Comparison of ENCODE assay signal across 23 cellular contexts in genomic region chr13:52760078-52760477, GRCh38. TPM values are rescaled to one million over a fixed set of nuclear protein-coding genes. Genes with fewer than 3 reads are reported as not detected.
"Had no signal": no experiment of that assay in that cellular context is flagged by ENCODE, and none has a peak within 500 bp of the region (broad histone marks: within the 10 kb centered on the region; RNA-seq: fewer than 3 reads in every experiment).

No MANE protein-coding gene starts in this region.

- H3K27ac Mint-ChIP-seq: activated CD4-positive, alpha-beta memory T cell treated with anti-CD3 and anti-CD28 coated beads for 36 hours; activated naive CD8-positive, alpha-beta T cell; brain; natural killer cell; stimulated activated memory B cell treated with anti-CD40 and anti-IgM and Interleukin-4, amounts not matched to agents 10 μg/mL and 1 μg/mL and 100 μg/mL, for 72 hours had no signal

- H3K9me3 Mint-ChIP-seq: activated CD4-positive, alpha-beta memory T cell treated with anti-CD3 and anti-CD28 coated beads for 36 hours; activated T-cell treated with anti-CD3 and anti-CD28 coated beads, Interleukin-2, amount 50 U/mL, for 4 hours; brain; central memory CD8-positive, alpha-beta T cell; natural killer cell; stimulated activated memory B cell treated with anti-CD40 and anti-IgM and Interleukin-4, amounts not matched to agents 10 μg/mL and 1 μg/mL and 100 μg/mL, for 72 hours had no signal

- H3K4me3 Mint-ChIP-seq: activated CD4-positive, alpha-beta memory T cell treated with anti-CD3 and anti-CD28 coated beads for 36 hours; activated naive CD8-positive, alpha-beta T cell; activated T-cell treated with anti-CD3 and anti-CD28 coated beads, Interleukin-2, amount 50 U/mL, for 4 hours; brain; central memory CD8-positive, alpha-beta T cell; natural killer cell; stimulated activated memory B cell treated with anti-CD40 and anti-IgM and Interleukin-4, amounts not matched to agents 10 μg/mL and 1 μg/mL and 100 μg/mL, for 72 hours had no signal

- ATAC-seq: activated T-cell treated with anti-CD3 and anti-CD28 coated beads, Interleukin-2, amount 50 U/mL, for 4 hours; heart right ventricle; left lung; mucosa of descending colon; natural killer cell; psoas muscle; sciatic nerve; stimulated activated memory B cell treated with anti-CD40 and anti-IgM and Interleukin-4, amounts not matched to agents 10 μg/mL and 1 μg/mL and 100 μg/mL, for 72 hours had no signal

- H3K27me3 Mint-ChIP-seq: activated naive CD8-positive, alpha-beta T cell had no signal

- H3K36me3 Mint-ChIP-seq: activated CD4-positive, alpha-beta memory T cell treated with anti-CD3 and anti-CD28 coated beads for 36 hours; activated naive CD8-positive, alpha-beta T cell; brain; natural killer cell; stimulated activated memory B cell treated with anti-CD40 and anti-IgM and Interleukin-4, amounts not matched to agents 10 μg/mL and 1 μg/mL and 100 μg/mL, for 72 hours had no signal

- DNase-seq: activated CD4-positive, alpha-beta memory T cell treated with anti-CD3 and anti-CD28 coated beads for 36 hours; activated CD4-positive, alpha-beta T cell treated with anti-CD3 and anti-CD28 coated beads for 1 hour; activated gamma-delta T cell; activated T-cell treated with anti-CD3 and anti-CD28 coated beads, Interleukin-2, amount 50 U/mL, for 4 hours; amygdala; cortex of kidney; effector CD8-positive, alpha-beta T cell; foreskin melanocyte; heart right ventricle; left lung; mucosa of descending colon; natural killer cell; psoas muscle; spleen; stimulated activated CD4-positive, alpha-beta T cell treated with anti-CD3 and anti-CD28 coated beads, Interleukin-1b, Interleukin-23, amount 100 ng/mL, for 48 hours; tibial artery; uterus had no signal

- H3K4me1 Mint-ChIP-seq: brain; central memory CD8-positive, alpha-beta T cell; natural killer cell; stimulated activated memory B cell treated with anti-CD40 and anti-IgM and Interleukin-4, amounts not matched to agents 10 μg/mL and 1 μg/mL and 100 μg/mL, for 72 hours had no signal

RNA-seq across cellular contexts. Expression of gene CNMD, which starts 20.5 kb away (rescaled TPM):
- total RNA-seq: activated CD4-positive, alpha-beta memory T cell treated with anti-CD3 and anti-CD28 coated beads for 36 hours; activated T-cell treated with anti-CD3 and anti-CD28 coated beads, Interleukin-2, amount 50 U/mL, for 4 hours; heart right ventricle; left lung; natural killer cell; psoas muscle; spleen; uterus had no signal
- polyA plus RNA-seq: heart right ventricle, keratinocyte, psoas muscle had no signal
